In genomic region chr5:131413605-131414559, GRCh38 we compare ENCODE assay signal across 9 cellular contexts.
DNase-seq lines count a peak whose midpoint lies in the region; ATAC-seq and TF ChIP-seq lines count a peak whose summit lies in the region.
"Had no signal": no experiment of that assay in that cellular context is flagged by ENCODE, and none has a peak within 500 bp of the region (broad histone marks: within the 10 kb centered on the region; RNA-seq: fewer than 3 reads in every experiment).

No MANE protein-coding gene starts in this region.

- no peak overlapping the region for H3K27ac ChIP-seq in foreskin keratinocyte

- no peaks in the 10 kb centered on the region for H3K4me1 ChIP-seq in foreskin keratinocyte

- TF ChIP-seq CTCF in GM12865 (IDR thresholded peaks at IDR 0.05; ENCODE audit: insufficient read depth, low read depth, low read length, missing control alignments) (no peak), GM20000 (IDR thresholded peaks at IDR 0.05; ENCODE audit: extremely low read depth, missing control alignments) (no peak), brain (conservative IDR thresholded peaks at IDR 0.05) (no peak), foreskin keratinocyte (conservative IDR thresholded peaks at IDR 0.05) (no peak)

- H3K4me3 ChIP-seq in GM12865 (ENCODE audit: low read depth, low read length), result no peak overlapping the region

- DNase-seq in GM12865 (ENCODE audit: low read depth) (peak; percentile 78), GM20000 (ENCODE audit: low spot score) (peak; percentile 42), DMS79 (lab: John Stamatoyannopoulos, UW) (no peak), foreskin keratinocyte (no peak), HEK293T (ENCODE audit: extremely low spot score) (no peak), NCI-H146 (lab: John Stamatoyannopoulos, UW) (no peak)
- DNase-seq: SW 1271 had no signal

- ATAC-seq in HG03432 (IDR thresholded peaks at IDR 0.05; ENCODE audit: unreplicated experiment) (peak; percentile 72), foreskin keratinocyte (no peak)

- POLR2A ChIA-PET in HEK293T (lab: Yijun Ruan, JAX), result no interaction called here

- CTCF ChIA-PET in HEK293T (lab: Yijun Ruan, JAX), result interaction anchor here (0.6 kb wide), 1 partner anchor 428 kb away, joined by 3 read pairs; no protein-coding TSS in a partner anchor

- H3K4me3 Mint-ChIP-seq in brain, result no peak overlapping the region

- peak overlapping the region; percentile 3 to 84 (median 71) for H3K27ac Mint-ChIP-seq in brain

- H3K9me3 Mint-ChIP-seq in brain, result peaks cover 0 to 9% (median 0%) of the 10 kb centered on the region in 5 experiments

- H3K36me3 Mint-ChIP-seq in brain, result peaks cover 28% of the 10 kb centered on the region

- no peaks in the 10 kb centered on the region for H3K27me3 ChIP-seq in foreskin keratinocyte

- H3K27me3 Mint-ChIP-seq in brain, result no peaks in the 10 kb centered on the region

- peaks cover 12% of the 10 kb centered on the region for H3K4me1 Mint-ChIP-seq in brain

TF ChIP-seq in HEK293T, 16 proteins besides CTCF, POLR2A, EP300 and RAD21:
- TF ChIP-seq FOXM1 (IDR thresholded peaks at IDR 0.05; ENCODE audit: borderline replicate concordance) (no peak), NFRKB (IDR thresholded peaks at IDR 0.05) (no peak), PKNOX1 (IDR thresholded peaks at IDR 0.05) (no peak)

Comparison
In these comparisons a context has a peak if more than half of its experiments do, and no peak if none do; other contexts are left out.
1. DNase-seq: peak in GM12865 (single experiment) and GM20000 (single experiment); none in DMS79 (single experiment), foreskin keratinocyte (0 of 2), HEK293T (single experiment) and NCI-H146 (single experiment).